In the genomic region with DNA sequence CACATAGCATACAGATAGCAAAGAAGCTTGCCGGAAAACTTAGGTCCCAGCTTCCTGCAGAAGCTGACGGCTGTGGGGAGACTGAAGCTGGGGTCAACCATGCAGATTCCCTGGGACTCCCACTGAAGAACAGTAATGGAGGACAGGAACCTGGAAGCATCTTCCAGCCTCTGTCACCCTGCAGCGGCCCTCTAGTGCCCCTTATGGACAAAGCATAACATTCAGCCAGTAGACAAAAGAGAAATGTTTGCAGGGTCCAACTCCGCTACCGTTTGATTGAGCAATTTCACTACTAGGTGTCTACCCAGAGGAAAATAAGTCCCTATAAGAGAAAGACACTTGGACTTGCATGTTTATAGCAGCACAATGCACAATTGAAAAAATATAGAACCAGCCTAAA, we compare ENCODE assay signal across 19 cellular contexts.
DNase-seq lines count a peak whose midpoint lies in the region; ATAC-seq, FAIRE-seq and TF ChIP-seq lines count a peak whose summit lies in the region.
"Had no signal": no experiment of that assay in that cellular context is flagged by ENCODE, and none has a peak within 500 bp of the region (broad histone marks: within the 10 kb centered on the region; RNA-seq: fewer than 3 reads in every experiment).

No MANE protein-coding gene starts in this region.

- no peaks in the 10 kb centered on the region for H3K79me1 ChIP-seq in H1 (ENCODE audit: low read depth, low read length)

- no peak overlapping the region for H3K23ac ChIP-seq in H1 (ENCODE audit: insufficient read length)

- no peak overlapping the region for H3K4ac ChIP-seq in H1 (replicated peaks; ENCODE audit: insufficient read length, low read depth, low read length)

- no peak overlapping the region for H2BK12ac ChIP-seq in H1 (ENCODE audit: low read depth, low read length)

- H2AK5ac ChIP-seq in H1 (ENCODE audit: low read depth, low read length): no peak overlapping the region

- H3K4me1 Mint-ChIP-seq in naive thymus-derived CD8-positive, alpha-beta T cell: no peaks in the 10 kb centered on the region
- H3K4me1 Mint-ChIP-seq: CD8-positive, alpha-beta memory T cell; T-cell had no signal

- H3K4me2 ChIP-seq in OCI-LY7 (ENCODE audit: low read length) (no peak overlapping the region), H1 (ENCODE audit: insufficient read depth in 1 of 2, low read depth in 2 of 2, low read length in 2 of 2) (no peak overlapping the region)

- POLR2A ChIA-PET in OCI-LY7 (lab: Charles Lee): no interaction called here
- POLR2A ChIA-PET in H1 (lab: Charles Lee; ENCODE audit: partially characterized antibody): no interaction called here
- POLR2A ChIA-PET in naive thymus-derived CD8-positive, alpha-beta T cell (lab: Charles Lee): no interaction called here

- no peak overlapping the region for H3K18ac ChIP-seq in H1 (ENCODE audit: extremely low read depth, low read length)

- H2BK15ac ChIP-seq in H1 (ENCODE audit: low read length): no peak overlapping the region

- intact Hi-C loops in OCI-LY7 (cut with micrococcal nuclease; ENCODE audit: unreplicated experiment): no loop called here

- no peak overlapping the region for H3K27ac ChIP-seq in 22Rv1
- H3K27ac ChIP-seq in C4-2B: no peak overlapping the region
- H3K27ac ChIP-seq in OCI-LY7 (ENCODE audit: low read depth, low read length, poor library complexity, severe bottlenecking): no peak overlapping the region
- H3K27ac ChIP-seq in H1 (ENCODE audit: low read depth, low read length): no peak overlapping the region
- H3K27ac ChIP-seq in effector memory CD4-positive, alpha-beta T cell (ENCODE audit: insufficient read depth, low read length, poor library complexity, severe bottlenecking): no peak overlapping the region
- H3K27ac ChIP-seq: HL-60, Peyer's patch had no signal

- H4K8ac ChIP-seq in H1 (ENCODE audit: extremely low read depth, insufficient read depth, low read length): no peak overlapping the region

- no peak overlapping the region for H4K5ac ChIP-seq in H1 (ENCODE audit: insufficient read length, low read depth, low read length)

- peaks cover 0 to 16% (median 4%) of the 10 kb centered on the region in 9 donors for H3K9me3 Mint-ChIP-seq in naive thymus-derived CD8-positive, alpha-beta T cell

- CTCF ChIA-PET in OCI-LY7 (lab: Charles Lee; ENCODE audit: unreplicated experiment): no interaction called here
- CTCF ChIA-PET in H1 (lab: Charles Lee; ENCODE audit: partially characterized antibody): interaction anchor here (0.5 kb wide), 1 partner anchor 946 kb away, joined by 3 read pairs; no protein-coding TSS in a partner anchor

- H2BK20ac ChIP-seq in H1 (ENCODE audit: low read length): no peak overlapping the region

- H4K91ac ChIP-seq in H1 (replicated peaks; ENCODE audit: insufficient read length, low read length): no peak overlapping the region

- H3K27me3 ChIP-seq in H1 (replicated peaks in 1 of 4; ENCODE audit: control insufficient read depth in 3 of 4, extremely low read depth in 1 of 4, insufficient read depth in 3 of 4, low read length in 3 of 4): no peaks in the 10 kb centered on the region
- H3K27me3 ChIP-seq in effector memory CD4-positive, alpha-beta T cell (replicated peaks; ENCODE audit: control insufficient read depth, insufficient read depth, low read length, poor library complexity, severe bottlenecking): no peaks in the 10 kb centered on the region
- H3K27me3 ChIP-seq: Peyer's patch had no signal

- TF ChIP-seq RAD21 in H1 (IDR thresholded peaks at IDR 0.05 in 1 of 2, conservative IDR thresholded peaks at IDR 0.05 in 1 of 2; ENCODE audit: low read depth in 2 of 2, low read length in 2 of 2): peak; percentile 37 to 49

- H3K9me3 ChIP-seq in OCI-LY7 (ENCODE audit: low read length) (no peaks in the 10 kb centered on the region), H1 (ENCODE audit: insufficient read depth in 2 of 2, low read depth in 1 of 2, low read length in 1 of 2) (peaks cover 0 to 3% of the 10 kb centered on the region in 2 experiments; a peak in 2 of 4 replicates)
- H3K9me3 ChIP-seq in effector memory CD4-positive, alpha-beta T cell (ENCODE audit: control insufficient read depth, low read length): no peaks in the 10 kb centered on the region
- H3K9me3 ChIP-seq: Peyer's patch had no signal

- no peak for TF ChIP-seq POLR2A in H1 (IDR thresholded peaks at IDR 0.05; ENCODE audit: control extremely low read depth in 1 of 2, low read depth in 2 of 2, low read length in 2 of 2)

- no peaks in the 10 kb centered on the region for H3K36me3 ChIP-seq in OCI-LY7 (ENCODE audit: insufficient read depth, low read length)
- no peaks in the 10 kb centered on the region for H3K36me3 ChIP-seq in H1 (ENCODE audit: control insufficient read depth in 2 of 4, insufficient read depth in 4 of 4, low read length in 3 of 4)
- H3K36me3 ChIP-seq in effector memory CD4-positive, alpha-beta T cell (ENCODE audit: control insufficient read depth, insufficient read depth, low read length): no peaks in the 10 kb centered on the region
- H3K36me3 ChIP-seq: Peyer's patch had no signal

- TF ChIP-seq CTCF in 22Rv1 (IDR thresholded peaks at IDR 0.05) (peak; percentile 26), C4-2B (conservative IDR thresholded peaks at IDR 0.05) (peak; percentile 43), OCI-LY7 (conservative IDR thresholded peaks at IDR 0.05; ENCODE audit: low read length) (0 out of 2 replicates have a peak, but pooled peaks have one; percentile 15), H1 (IDR thresholded peaks at IDR 0.05; ENCODE audit: control extremely low read depth in 1 of 3, insufficient read depth in 1 of 3, low read depth in 1 of 3, low read length in 3 of 3) (peak in 2 of 3 experiments; percentile 9 to 45; a peak in 1 of 4 replicates)

- no peak for FAIRE-seq in H1 (lab: Jason Lieb, UNC)

- no peaks in the 10 kb centered on the region for H3K9me2 ChIP-seq in OCI-LY7 (ENCODE audit: insufficient read depth, low read length)

- H3K14ac ChIP-seq in H1 (ENCODE audit: insufficient read length): no peak overlapping the region

- no peak overlapping the region for H3K4me3 Mint-ChIP-seq in naive thymus-derived CD8-positive, alpha-beta T cell
- H3K4me3 Mint-ChIP-seq: CD8-positive, alpha-beta memory T cell; T-cell had no signal

- no peak for ATAC-seq in naive thymus-derived CD8-positive, alpha-beta T cell
- ATAC-seq: T-cell had no signal

- H2BK120ac ChIP-seq in H1 (replicated peaks; ENCODE audit: low read depth, low read length): no peak overlapping the region

- no peaks in the 10 kb centered on the region for H3K23me2 ChIP-seq in H1 (ENCODE audit: low read depth, low read length)

- no peaks in the 10 kb centered on the region for H3K36me3 Mint-ChIP-seq in naive thymus-derived CD8-positive, alpha-beta T cell
- H3K36me3 Mint-ChIP-seq: CD8-positive, alpha-beta memory T cell; T-cell had no signal

- no peak overlapping the region for H2BK5ac ChIP-seq in H1 (ENCODE audit: low read depth, low read length)

- peaks cover 0 to 3% (median 0%) of the 10 kb centered on the region in 5 donors for H3K27me3 Mint-ChIP-seq in naive thymus-derived CD8-positive, alpha-beta T cell
- H3K27me3 Mint-ChIP-seq: CD8-positive, alpha-beta memory T cell; T-cell had no signal

- no peak overlapping the region for H3K56ac ChIP-seq in H1 (replicated peaks; ENCODE audit: insufficient read length, low read depth, low read length)

- no peak overlapping the region for H3K4me3 ChIP-seq in OCI-LY7 (ENCODE audit: low read depth, low read length, poor library complexity, severe bottlenecking)
- H3K4me3 ChIP-seq in H1 (ENCODE audit: extremely low read depth in 1 of 4, insufficient read depth in 2 of 4, low read depth in 3 of 4, low read length in 4 of 4): no peak overlapping the region
- no peak overlapping the region for H3K4me3 ChIP-seq in effector memory CD4-positive, alpha-beta T cell (ENCODE audit: insufficient read depth, low read depth, low read length, poor library complexity, severe bottlenecking)
- H3K4me3 ChIP-seq: Peyer's patch had no signal

- no peak overlapping the region for H3K9ac ChIP-seq in H1 (replicated peaks in 1 of 4; ENCODE audit: extremely low read depth in 1 of 4, low read depth in 3 of 4, low read length in 3 of 4)

- 96% methylated on average over 5 of the region's 5 CpGs; no CpG with 5 or more reads in 1 of the 2 experiments for WGBS in H1 (ENCODE audit: extremely low coverage in 1 of 2, insufficient coverage in 1 of 2, insufficient read length in 1 of 2, insufficient replicate concordance in 2 of 2, low coverage in 1 of 2, low lambda C conversion rate in 2 of 2, missing lambda C conversion rate in 1 of 2), 2 experiments

- H4K20me1 ChIP-seq in OCI-LY7 (ENCODE audit: insufficient read depth, low read length): no peaks in the 10 kb centered on the region
- no peaks in the 10 kb centered on the region for H4K20me1 ChIP-seq in H1 (replicated peaks in 1 of 2; ENCODE audit: control insufficient read depth in 1 of 2, insufficient read depth in 2 of 2, low read length in 2 of 2)

- no peaks in the 10 kb centered on the region for H3K79me2 ChIP-seq in OCI-LY7 (ENCODE audit: insufficient read depth, low read depth, low read length)
- H3K79me2 ChIP-seq in H1 (ENCODE audit: control insufficient read depth in 1 of 2, insufficient read depth in 2 of 2, low read length in 2 of 2): no peaks in the 10 kb centered on the region

- H3K27ac Mint-ChIP-seq in naive thymus-derived CD8-positive, alpha-beta T cell: no peak overlapping the region
- H3K27ac Mint-ChIP-seq: CD8-positive, alpha-beta memory T cell; T-cell had no signal

- no peak for TF ChIP-seq EP300 in H1 (IDR thresholded peaks at IDR 0.05; ENCODE audit: borderline replicate concordance in 1 of 2, low read depth in 2 of 2, low read length in 2 of 2)

- DNase-seq in OCI-LY7 (ENCODE audit: low spot score) (no peak), H1 (ENCODE audit: low read depth in 1 of 2, low spot score in 2 of 2) (no peak), NCI-H1694 (lab: John Stamatoyannopoulos, UW) (no peak), mucosa of gallbladder (ENCODE audit: low spot score) (no peak)
- no peak for DNase-seq in naive thymus-derived CD8-positive, alpha-beta T cell
- DNase-seq in effector memory CD4-positive, alpha-beta T cell: no peak
- DNase-seq: C1 segment of cervical spinal cord; Calu3; CD8-positive, alpha-beta memory T cell; DMS79; HCEC 1CT; KBM-7; NCI-H1694 treated with DMSO at 0.1 percent for 48 hours; NCI-H748 treated with DMSO at 0.1 percent for 48 hours; Peyer's patch; T-cell had no signal

- H2AFZ ChIP-seq in OCI-LY7 (ENCODE audit: low read length): no peak overlapping the region
- no peak overlapping the region for H2AFZ ChIP-seq in H1 (ENCODE audit: low read length)

- H3K4me1 ChIP-seq in OCI-LY7 (ENCODE audit: insufficient read depth, low read length, poor library complexity, severe bottlenecking) (no peaks in the 10 kb centered on the region), H1 (replicated peaks in 1 of 4; ENCODE audit: control insufficient read depth in 3 of 4, insufficient read depth in 4 of 4, low read length in 3 of 4) (peaks cover 0 to 2% (median 0%) of the 10 kb centered on the region in 4 experiments; a peak in 1 of 7 replicates)
- H3K4me1 ChIP-seq in effector memory CD4-positive, alpha-beta T cell (ENCODE audit: control insufficient read depth, insufficient read depth, low read length, poor library complexity, severe bottlenecking): no peaks in the 10 kb centered on the region
- H3K4me1 ChIP-seq: Peyer's patch had no signal

- no TSS peak for BruUV-seq in OCI-LY7 (replicated peaks; lab: Mats Ljungman, UMichigan)

TF ChIP-seq in H1, 55 proteins besides CTCF, POLR2A, EP300 and RAD21 (continues in another document):
- no peak for TF ChIP-seq CTBP2 (IDR thresholded peaks at IDR 0.05; ENCODE audit: borderline replicate concordance, insufficient read depth, insufficient read length, low read length)
